Comparison of ENCODE assay signal across 25 cellular contexts in genomic region chr15:66820474-66821258, GRCh38.
DNase-seq lines count a peak whose midpoint lies in the region; ATAC-seq and TF ChIP-seq lines count a peak whose summit lies in the region.
"Had no signal": no experiment of that assay in that cellular context is flagged by ENCODE, and none has a peak within 500 bp of the region (broad histone marks: within the 10 kb centered on the region; RNA-seq: fewer than 3 reads in every experiment).

No MANE protein-coding gene starts in this region.

- no peaks in the 10 kb centered on the region for H3K79me1 ChIP-seq in IMR-90 (ENCODE audit: low read depth in 1 of 2, low read length in 2 of 2)

- no peak for TF ChIP-seq POLR2A in IMR-90 (IDR thresholded peaks at IDR 0.05; ENCODE audit: low read depth, low read length)

- DNase-seq in IMR-90 = no peak
- DNase-seq in fibroblast of mammary gland (ENCODE audit: low read depth) = peak; percentile 31
- DNase-seq in osteocyte (ENCODE audit: extremely low spot score, unreplicated experiment) = no peak
- DNase-seq in SW 1271 (lab: John Stamatoyannopoulos, UW) = no peak
- no peak for DNase-seq in NCI-H1930 (lab: John Stamatoyannopoulos, UW)
- DNase-seq: activated CD4-positive, alpha-beta T cell treated with anti-CD3 and anti-CD28 coated beads, Interleukin-2, amount 50 U/mL, for 4 hours; CD4-positive, alpha-beta T cell; cortex of kidney; effector memory CD8-positive, alpha-beta T cell; gastrocnemius medialis; H7; left ventricle myocardium inferior; midbrain; natural killer cell; NCI-H2029 treated with DMSO at 0.1 percent for 48 hours; NCI-H69; spleen; T-helper 1 cell had no signal

- H2BK20ac ChIP-seq in IMR-90 (ENCODE audit: low read depth, low read length) = no peak overlapping the region

- no peaks in the 10 kb centered on the region for H3K27me3 ChIP-seq in BLaER1
- no peaks in the 10 kb centered on the region for H3K27me3 ChIP-seq in IMR-90 (ENCODE audit: control insufficient read depth, insufficient read depth, low read length)
- H3K27me3 ChIP-seq: gastrocnemius medialis, spleen had no signal

- no peaks in the 10 kb centered on the region for H3K9me3 Mint-ChIP-seq in osteocyte (ENCODE audit: unreplicated experiment)
- H3K9me3 Mint-ChIP-seq: activated T-helper 17 cell treated with anti-CD3 and anti-CD28 coated beads, Interleukin-2, amount 50 U/mL, for 72 hours; CD4-positive, alpha-beta T cell; effector memory CD8-positive, alpha-beta T cell; natural killer cell; type B pancreatic cell had no signal

- H3K4ac ChIP-seq in IMR-90 (ENCODE audit: low read depth, low read length) = 0 out of 2 replicates have a peak overlapping the region, but pooled peaks have one; percentile 5

- no peak overlapping the region for H4K8ac ChIP-seq in IMR-90 (ENCODE audit: low read depth in 2 of 2, low read length in 2 of 2)

- no peak overlapping the region for H2BK15ac ChIP-seq in IMR-90 (ENCODE audit: low read depth, low read length)

- H3K56ac ChIP-seq in IMR-90 (ENCODE audit: extremely low read depth, insufficient read depth, low read length) = no peak overlapping the region

- H3K36me3 Mint-ChIP-seq in osteocyte (ENCODE audit: unreplicated experiment) = no peaks in the 10 kb centered on the region
- H3K36me3 Mint-ChIP-seq: activated naive CD8-positive, alpha-beta T cell; IgD-negative memory B cell; natural killer cell; type B pancreatic cell had no signal

- no peak overlapping the region for H3K4me3 Mint-ChIP-seq in osteocyte (ENCODE audit: unreplicated experiment)
- H3K4me3 Mint-ChIP-seq: activated naive CD8-positive, alpha-beta T cell; activated T-helper 17 cell treated with anti-CD3 and anti-CD28 coated beads, Interleukin-2, amount 50 U/mL, for 72 hours; CD4-positive, alpha-beta T cell; effector memory CD8-positive, alpha-beta T cell; natural killer cell; type B pancreatic cell had no signal

- TF ChIP-seq CTCF in IMR-90 (conservative IDR thresholded peaks at IDR 0.05; ENCODE audit: low read depth, low read length) (no peak), fibroblast of mammary gland (conservative IDR thresholded peaks at IDR 0.05; ENCODE audit: control insufficient read depth, insufficient read depth, low read depth, low read length) (no peak), osteocyte (IDR thresholded peaks at IDR 0.05) (no peak)

- in situ Hi-C loops in IMR-90 (cut with MboI; ENCODE audit: low sequenced_read_pairs) = no loop called here

- no peak overlapping the region for H3K23ac ChIP-seq in IMR-90 (ENCODE audit: low read depth, low read length)

- H3K9me1 ChIP-seq in IMR-90 (ENCODE audit: insufficient read depth, low read length) = peaks cover 7% of the 10 kb centered on the region; the same call in 1 of the 2 replicates

- H3K36me3 ChIP-seq in BLaER1 = no peaks in the 10 kb centered on the region
- no peaks in the 10 kb centered on the region for H3K36me3 ChIP-seq in IMR-90 (ENCODE audit: control insufficient read depth, insufficient read depth, low read length)
- H3K36me3 ChIP-seq: gastrocnemius medialis, left ventricle myocardium inferior, spleen had no signal

- no peak overlapping the region for H3K18ac ChIP-seq in IMR-90 (ENCODE audit: low read depth, low read length)

- H3K27me3 Mint-ChIP-seq in osteocyte (ENCODE audit: unreplicated experiment) = no peaks in the 10 kb centered on the region
- H3K27me3 Mint-ChIP-seq: activated naive CD8-positive, alpha-beta T cell; CD4-positive, alpha-beta T cell; IgD-negative memory B cell had no signal

- BruUV-seq in IMR-90 (replicated peaks; lab: Mats Ljungman, UMichigan) = no TSS peak

- H3K27ac ChIP-seq in BLaER1 = no peak overlapping the region
- H3K27ac ChIP-seq in IMR-90 (ENCODE audit: insufficient read depth, low read length) = no peak overlapping the region
- H3K27ac ChIP-seq: gastrocnemius medialis, left ventricle myocardium inferior, parathyroid adenoma, spleen had no signal

- no peak overlapping the region for H4K91ac ChIP-seq in IMR-90 (ENCODE audit: insufficient read depth, low read depth, low read length)

- H2AFZ ChIP-seq in IMR-90 (replicated peaks; ENCODE audit: low read length, poor library complexity) = peak overlapping the region; percentile 32
- H2AFZ ChIP-seq: parathyroid adenoma had no signal

- dilution Hi-C loops in IMR-90 (cut with HindIII; ENCODE audit: low sequenced_read_pairs, unreplicated experiment) = no loop called here

- H2AK9ac ChIP-seq in IMR-90 (replicated peaks; ENCODE audit: low read depth, low read length, poor library complexity) = peak overlapping the region; percentile 66

- H4K5ac ChIP-seq in IMR-90 (ENCODE audit: low read depth, low read length) = no peak overlapping the region

- ATAC-seq in IMR-90 (ENCODE audit: low read depth) (no peak), GM19467 (IDR thresholded peaks at IDR 0.05; ENCODE audit: unreplicated experiment) (no peak)
- ATAC-seq: activated T-helper 17 cell treated with anti-CD3 and anti-CD28 coated beads, Interleukin-2, amount 50 U/mL, for 72 hours; effector memory CD8-positive, alpha-beta T cell; gastrocnemius medialis; natural killer cell had no signal

- H3K4me2 ChIP-seq in BLaER1 (peak overlapping the region; percentile 59), IMR-90 (ENCODE audit: low read depth, low read length) (no peak overlapping the region)

- H3K9ac ChIP-seq in BLaER1 = no peak overlapping the region
- no peak overlapping the region for H3K9ac ChIP-seq in IMR-90 (ENCODE audit: low read depth, low read length)
- H3K9ac ChIP-seq: parathyroid adenoma had no signal

- no peak overlapping the region for H3K4me3 ChIP-seq in BLaER1
- H3K4me3 ChIP-seq in IMR-90 (ENCODE audit: insufficient read depth, low read depth, low read length) = no peak overlapping the region
- no peak overlapping the region for H3K4me3 ChIP-seq in fibroblast of mammary gland (ENCODE audit: control insufficient read depth, low read depth, low read length)
- H3K4me3 ChIP-seq: gastrocnemius medialis, left ventricle myocardium inferior, spleen had no signal

- intact Hi-C loops in IMR-90 (cut with micrococcal nuclease) = no loop called here

- no peak overlapping the region for H2BK5ac ChIP-seq in IMR-90 (ENCODE audit: low read depth, low read length, poor library complexity, severe bottlenecking)

- H3K27ac Mint-ChIP-seq in osteocyte (ENCODE audit: unreplicated experiment) = peak overlapping the region; percentile 59
- H3K27ac Mint-ChIP-seq: activated naive CD8-positive, alpha-beta T cell; activated T-helper 17 cell treated with anti-CD3 and anti-CD28 coated beads, Interleukin-2, amount 50 U/mL, for 72 hours; CD4-positive, alpha-beta T cell; natural killer cell had no signal

- peak overlapping the region; percentile 34; the same call in 1 of the 2 replicates for H3K14ac ChIP-seq in IMR-90 (replicated peaks; ENCODE audit: low read depth, low read length)

- peaks cover 27% of the 10 kb centered on the region for H3K4me1 ChIP-seq in BLaER1
- H3K4me1 ChIP-seq in IMR-90 (ENCODE audit: control insufficient read depth, insufficient read depth, low read length) = peaks cover 2% of the 10 kb centered on the region
- H3K4me1 ChIP-seq: gastrocnemius medialis, parathyroid adenoma, spleen had no signal

- CTCF ChIA-PET in IMR-90 (lab: Yijun Ruan, JAX) = no interaction called here

- H3K4me1 Mint-ChIP-seq in osteocyte (ENCODE audit: unreplicated experiment) = peaks cover 31% of the 10 kb centered on the region
- H3K4me1 Mint-ChIP-seq: activated T-helper 17 cell treated with anti-CD3 and anti-CD28 coated beads, Interleukin-2, amount 50 U/mL, for 72 hours; natural killer cell had no signal

- peak overlapping the region; percentile 50; the same call in 1 of the 2 replicates for H2AK5ac ChIP-seq in IMR-90 (ENCODE audit: low read depth, low read length)

- H4K20me1 ChIP-seq in BLaER1 = no peaks in the 10 kb centered on the region
- no peaks in the 10 kb centered on the region for H4K20me1 ChIP-seq in IMR-90 (ENCODE audit: insufficient read depth, low read length)

- no peaks in the 10 kb centered on the region for H3K9me3 ChIP-seq in BLaER1
- H3K9me3 ChIP-seq in IMR-90 (ENCODE audit: control insufficient read depth, insufficient read depth, low read length) = no peaks in the 10 kb centered on the region
- H3K9me3 ChIP-seq: gastrocnemius medialis, left ventricle myocardium inferior, spleen had no signal

- WGBS in IMR-90 (ENCODE audit: extremely low coverage in 2 of 2, insufficient read length in 1 of 2), 2 experiments = 100% methylated on average over 2 of the region's 5 CpGs; no CpG with 5 or more reads in 1 of the 2 experiments

- POLR2A ChIA-PET in IMR-90 (lab: Charles Lee; ENCODE audit: unreplicated experiment) = no interaction called here

- TF ChIP-seq RAD21 in IMR-90 (IDR thresholded peaks at IDR 0.05; ENCODE audit: low read length) = no peak

- no peak overlapping the region for H2BK120ac ChIP-seq in IMR-90 (ENCODE audit: low read depth, low read length)

TF ChIP-seq in IMR-90, 13 proteins besides CTCF, POLR2A, EP300 and RAD21:
- no peak for TF ChIP-seq CEBPB (IDR thresholded peaks at IDR 0.05; ENCODE audit: low read depth, low read length)
- no peak for TF ChIP-seq MXI1 (IDR thresholded peaks at IDR 0.05; ENCODE audit: borderline replicate concordance, low read depth, low read length)
- TF ChIP-seq ELK1 (IDR thresholded peaks at IDR 0.05; ENCODE audit: borderline replicate concordance, low read depth, low read length) = no peak
- no peak for TF ChIP-seq RFX5 (IDR thresholded peaks at IDR 0.05; ENCODE audit: low read depth, low read length)
- no peak for TF ChIP-seq NFE2L2 (IDR thresholded peaks at IDR 0.05; ENCODE audit: low read depth, low read length)
- no peak for TF ChIP-seq CHD1 (IDR thresholded peaks at IDR 0.05; ENCODE audit: low read depth, low read length)
- no peak for TF ChIP-seq MAZ (IDR thresholded peaks at IDR 0.05; ENCODE audit: borderline replicate concordance, low read depth, low read length)
